Comparison of ENCODE assay signal across 14 cellular contexts in the genomic region with DNA sequence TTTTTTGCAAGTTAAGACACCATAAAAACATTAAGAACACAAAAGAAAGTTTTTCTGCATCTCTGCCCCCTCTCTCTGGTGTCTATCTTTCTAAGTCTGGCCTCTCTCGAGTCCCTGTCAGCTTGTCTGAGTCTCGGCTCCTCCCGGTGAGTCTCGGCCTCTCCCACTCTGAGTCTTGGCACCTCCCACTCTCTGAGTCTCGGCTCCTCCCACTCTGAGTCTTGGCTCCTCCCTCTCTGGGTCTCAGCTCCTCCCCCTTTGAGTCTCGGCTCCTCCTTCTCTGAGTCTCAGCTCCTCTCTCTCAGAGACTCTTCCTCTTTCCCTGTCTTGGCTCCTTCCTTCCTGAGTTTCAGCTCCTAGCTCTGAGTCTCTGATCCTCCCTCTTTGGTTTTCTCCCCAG.
DNase-seq lines count a peak whose midpoint lies in the region; ATAC-seq and TF ChIP-seq lines count a peak whose summit lies in the region.
"Had no signal": no experiment of that assay in that cellular context is flagged by ENCODE, and none has a peak within 500 bp of the region (broad histone marks: within the 10 kb centered on the region; RNA-seq: fewer than 3 reads in every experiment).

No MANE protein-coding gene starts in this region.

- H3K27me3 Mint-ChIP-seq in WTC11 (ENCODE audit: low read depth) (no peaks in the 10 kb centered on the region), natural killer cell (ENCODE audit: low read depth in 2 of 2) (peaks cover 11 to 38% of the 10 kb centered on the region in 2 donors)

- in situ Hi-C loops in KBM-7 (cut with MboI; ENCODE audit: low pct_unique_long_range_greater_than_20kb, low sequenced_read_pairs): no loop called here

- peak; percentile 98 for ATAC-seq in WTC11
- ATAC-seq in natural killer cell: peak in 2 of 3 donors; percentile 44 to 57
- ATAC-seq in GM19455 (IDR thresholded peaks at IDR 0.05; ENCODE audit: unreplicated experiment): no peak
- no peak for ATAC-seq in HG03342 (IDR thresholded peaks at IDR 0.05; ENCODE audit: unreplicated experiment)
- ATAC-seq in GM21786 (IDR thresholded peaks at IDR 0.05; ENCODE audit: unreplicated experiment): no peak

- CTCF ChIA-PET in WTC11 (lab: Charles Lee): interaction anchor here (1.1 kb wide), 1 partner anchor 16 kb away, joined by 7 read pairs; no protein-coding TSS in a partner anchor

- peaks cover 8% of the 10 kb centered on the region for H3K9me3 Mint-ChIP-seq in WTC11
- no peaks in the 10 kb centered on the region for H3K9me3 Mint-ChIP-seq in natural killer cell
- H3K9me3 Mint-ChIP-seq: T-helper 1 cell treated with Interleukin-12 subunit alpha and Interleukin-12 subunit beta and Interleukin-4 antibody, amounts not matched to agents 30 μg/mL and 1 μg/mL, for 36 hours had no signal

- POLR2A ChIA-PET in WTC11 (lab: Charles Lee): interaction anchor here (0.6 kb wide), 1 partner anchor 1070 kb away, joined by 4 read pairs; no protein-coding TSS in a partner anchor

- H3K27ac Mint-ChIP-seq in WTC11 (peak overlapping the region; percentile 15; the same call in 1 of the 2 replicates), natural killer cell (no peak overlapping the region)
- H3K27ac Mint-ChIP-seq: activated naive CD8-positive, alpha-beta T cell; T-helper 1 cell treated with Interleukin-12 subunit alpha and Interleukin-12 subunit beta and Interleukin-4 antibody, amounts not matched to agents 30 μg/mL and 1 μg/mL, for 36 hours had no signal

- TF ChIP-seq CTCF in WTC11 (IDR thresholded peaks at IDR 0.05) (no peak), natural killer cell (IDR thresholded peaks at IDR 0.05) (no peak)

- intact Hi-C loops in natural killer cell (cut with micrococcal nuclease): no loop called here

- no peak overlapping the region for H3K4me3 Mint-ChIP-seq in WTC11
- no peak overlapping the region for H3K4me3 Mint-ChIP-seq in natural killer cell
- H3K4me3 Mint-ChIP-seq: activated naive CD8-positive, alpha-beta T cell; T-helper 1 cell treated with Interleukin-12 subunit alpha and Interleukin-12 subunit beta and Interleukin-4 antibody, amounts not matched to agents 30 μg/mL and 1 μg/mL, for 36 hours had no signal

- peaks cover 3% of the 10 kb centered on the region; the same call in 1 of the 2 replicates for H3K36me3 Mint-ChIP-seq in WTC11
- H3K36me3 Mint-ChIP-seq in natural killer cell: no peaks in the 10 kb centered on the region

- H3K4me1 Mint-ChIP-seq in WTC11 (peaks cover 5% of the 10 kb centered on the region; the same call in 1 of the 2 replicates), natural killer cell (no peaks in the 10 kb centered on the region)

- peak; percentile 29 for DNase-seq in NCI-H82 (lab: John Stamatoyannopoulos, UW)
- no peak for DNase-seq in NCI-H82 treated with DMSO at 0.1 percent for 48 hours (lab: John Stamatoyannopoulos, UW; ENCODE audit: unreplicated experiment)
- peak; percentile 40 for DNase-seq in KBM-7
- DNase-seq in WTC11 (ENCODE audit: low spot score): peak; percentile 33
- no peak for DNase-seq in natural killer cell
- DNase-seq: islet precursor cell, NCI-H187 treated with DMSO at 0.1 percent for 48 hours, sigmoid colon, testis had no signal

TF ChIP-seq in WTC11, 78 proteins besides CTCF, POLR2A, EP300 and RAD21:
- no peak for TF ChIP-seq ETV6 (CRISPR knock-in tag; IDR thresholded peaks at IDR 0.05)
- TF ChIP-seq ESRRA (CRISPR knock-in tag; IDR thresholded peaks at IDR 0.05; ENCODE audit: borderline replicate concordance): no peak
- TF ChIP-seq NFYB (CRISPR knock-in tag; conservative IDR thresholded peaks at IDR 0.05; ENCODE audit: low read depth): no peak
- TF ChIP-seq ATF1 (CRISPR knock-in tag; IDR thresholded peaks at IDR 0.05): no peak
- TF ChIP-seq, protein P1, sequence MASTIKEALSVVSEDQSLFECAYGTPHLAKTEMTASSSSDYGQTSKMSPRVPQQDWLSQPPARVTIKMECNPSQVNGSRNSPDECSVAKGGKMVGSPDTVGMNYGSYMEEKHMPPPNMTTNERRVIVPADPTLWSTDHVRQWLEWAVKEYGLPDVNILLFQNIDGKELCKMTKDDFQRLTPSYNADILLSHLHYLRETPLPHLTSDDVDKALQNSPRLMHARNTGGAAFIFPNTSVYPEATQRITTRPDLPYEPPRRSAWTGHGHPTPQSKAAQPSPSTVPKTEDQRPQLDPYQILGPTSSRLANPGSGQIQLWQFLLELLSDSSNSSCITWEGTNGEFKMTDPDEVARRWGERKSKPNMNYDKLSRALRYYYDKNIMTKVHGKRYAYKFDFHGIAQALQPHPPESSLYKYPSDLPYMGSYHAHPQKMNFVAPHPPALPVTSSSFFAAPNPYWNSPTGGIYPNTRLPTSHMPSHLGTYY (CRISPR knock-in tag; IDR thresholded peaks at IDR 0.05): no peak
- no peak for TF ChIP-seq RORB (CRISPR knock-in tag; IDR thresholded peaks at IDR 0.05)
- TF ChIP-seq NR1H2 (CRISPR knock-in tag; IDR thresholded peaks at IDR 0.05): no peak
- no peak for TF ChIP-seq CDX4 (CRISPR knock-in tag; IDR thresholded peaks at IDR 0.05; ENCODE audit: borderline replicate concordance)
- no peak for TF ChIP-seq GRHL2 (CRISPR knock-in tag; IDR thresholded peaks at IDR 0.05; ENCODE audit: insufficient replicate concordance, severe bottlenecking)
- TF ChIP-seq, protein P2, sequence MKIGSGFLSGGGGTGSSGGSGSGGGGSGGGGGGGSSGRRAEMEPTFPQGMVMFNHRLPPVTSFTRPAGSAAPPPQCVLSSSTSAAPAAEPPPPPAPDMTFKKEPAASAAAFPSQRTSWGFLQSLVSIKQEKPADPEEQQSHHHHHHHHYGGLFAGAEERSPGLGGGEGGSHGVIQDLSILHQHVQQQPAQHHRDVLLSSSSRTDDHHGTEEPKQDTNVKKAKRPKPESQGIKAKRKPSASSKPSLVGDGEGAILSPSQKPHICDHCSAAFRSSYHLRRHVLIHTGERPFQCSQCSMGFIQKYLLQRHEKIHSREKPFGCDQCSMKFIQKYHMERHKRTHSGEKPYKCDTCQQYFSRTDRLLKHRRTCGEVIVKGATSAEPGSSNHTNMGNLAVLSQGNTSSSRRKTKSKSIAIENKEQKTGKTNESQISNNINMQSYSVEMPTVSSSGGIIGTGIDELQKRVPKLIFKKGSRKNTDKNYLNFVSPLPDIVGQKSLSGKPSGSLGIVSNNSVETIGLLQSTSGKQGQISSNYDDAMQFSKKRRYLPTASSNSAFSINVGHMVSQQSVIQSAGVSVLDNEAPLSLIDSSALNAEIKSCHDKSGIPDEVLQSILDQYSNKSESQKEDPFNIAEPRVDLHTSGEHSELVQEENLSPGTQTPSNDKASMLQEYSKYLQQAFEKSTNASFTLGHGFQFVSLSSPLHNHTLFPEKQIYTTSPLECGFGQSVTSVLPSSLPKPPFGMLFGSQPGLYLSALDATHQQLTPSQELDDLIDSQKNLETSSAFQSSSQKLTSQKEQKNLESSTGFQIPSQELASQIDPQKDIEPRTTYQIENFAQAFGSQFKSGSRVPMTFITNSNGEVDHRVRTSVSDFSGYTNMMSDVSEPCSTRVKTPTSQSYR (CRISPR knock-in tag; IDR thresholded peaks at IDR 0.05): no peak
- TF ChIP-seq, protein P3, sequence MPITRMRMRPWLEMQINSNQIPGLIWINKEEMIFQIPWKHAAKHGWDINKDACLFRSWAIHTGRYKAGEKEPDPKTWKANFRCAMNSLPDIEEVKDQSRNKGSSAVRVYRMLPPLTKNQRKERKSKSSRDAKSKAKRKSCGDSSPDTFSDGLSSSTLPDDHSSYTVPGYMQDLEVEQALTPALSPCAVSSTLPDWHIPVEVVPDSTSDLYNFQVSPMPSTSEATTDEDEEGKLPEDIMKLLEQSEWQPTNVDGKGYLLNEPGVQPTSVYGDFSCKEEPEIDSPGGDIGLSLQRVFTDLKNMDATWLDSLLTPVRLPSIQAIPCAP (CRISPR knock-in tag; IDR thresholded peaks at IDR 0.05): no peak
- TF ChIP-seq RELA (CRISPR knock-in tag; IDR thresholded peaks at IDR 0.05; ENCODE audit: borderline replicate concordance): no peak
- TF ChIP-seq, protein P4, sequence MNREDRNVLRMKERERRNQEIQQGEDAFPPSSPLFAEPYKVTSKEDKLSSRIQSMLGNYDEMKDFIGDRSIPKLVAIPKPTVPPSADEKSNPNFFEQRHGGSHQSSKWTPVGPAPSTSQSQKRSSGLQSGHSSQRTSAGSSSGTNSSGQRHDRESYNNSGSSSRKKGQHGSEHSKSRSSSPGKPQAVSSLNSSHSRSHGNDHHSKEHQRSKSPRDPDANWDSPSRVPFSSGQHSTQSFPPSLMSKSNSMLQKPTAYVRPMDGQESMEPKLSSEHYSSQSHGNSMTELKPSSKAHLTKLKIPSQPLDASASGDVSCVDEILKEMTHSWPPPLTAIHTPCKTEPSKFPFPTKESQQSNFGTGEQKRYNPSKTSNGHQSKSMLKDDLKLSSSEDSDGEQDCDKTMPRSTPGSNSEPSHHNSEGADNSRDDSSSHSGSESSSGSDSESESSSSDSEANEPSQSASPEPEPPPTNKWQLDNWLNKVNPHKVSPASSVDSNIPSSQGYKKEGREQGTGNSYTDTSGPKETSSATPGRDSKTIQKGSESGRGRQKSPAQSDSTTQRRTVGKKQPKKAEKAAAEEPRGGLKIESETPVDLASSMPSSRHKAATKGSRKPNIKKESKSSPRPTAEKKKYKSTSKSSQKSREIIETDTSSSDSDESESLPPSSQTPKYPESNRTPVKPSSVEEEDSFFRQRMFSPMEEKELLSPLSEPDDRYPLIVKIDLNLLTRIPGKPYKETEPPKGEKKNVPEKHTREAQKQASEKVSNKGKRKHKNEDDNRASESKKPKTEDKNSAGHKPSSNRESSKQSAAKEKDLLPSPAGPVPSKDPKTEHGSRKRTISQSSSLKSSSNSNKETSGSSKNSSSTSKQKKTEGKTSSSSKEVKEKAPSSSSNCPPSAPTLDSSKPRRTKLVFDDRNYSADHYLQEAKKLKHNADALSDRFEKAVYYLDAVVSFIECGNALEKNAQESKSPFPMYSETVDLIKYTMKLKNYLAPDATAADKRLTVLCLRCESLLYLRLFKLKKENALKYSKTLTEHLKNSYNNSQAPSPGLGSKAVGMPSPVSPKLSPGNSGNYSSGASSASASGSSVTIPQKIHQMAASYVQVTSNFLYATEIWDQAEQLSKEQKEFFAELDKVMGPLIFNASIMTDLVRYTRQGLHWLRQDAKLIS (CRISPR knock-in tag; IDR thresholded peaks at IDR 0.05; ENCODE audit: borderline replicate concordance): no peak
- no peak for TF ChIP-seq CREB1 (CRISPR knock-in tag; IDR thresholded peaks at IDR 0.05)

Comparison
In these comparisons a context has a peak if more than half of its experiments do, and no peak if none do; other contexts are left out.
1. DNase-seq: peak in NCI-H82 (single experiment), KBM-7 (single experiment) and WTC11 (single experiment); none in NCI-H82 treated with DMSO at 0.1 percent for 48 hours (single experiment) and natural killer cell (single experiment).
2. ATAC-seq: peak in WTC11 (single experiment) and natural killer cell (2 of 3); none in GM19455 (single experiment), HG03342 (single experiment) and GM21786 (single experiment).